ENCODE assay signal across 21 cellular contexts in genomic region chr20:63233061-63233344, GRCh38. TPM values are rescaled to one million over a fixed set of nuclear protein-coding genes. Genes with fewer than 3 reads are reported as not detected.
"Had no signal": no experiment of that assay in that cellular context is flagged by ENCODE, and none has a peak within 500 bp of the region (broad histone marks: within the 10 kb centered on the region; RNA-seq: fewer than 3 reads in every experiment).

No MANE protein-coding gene starts in this region.

- H3K79me2 ChIP-seq: parathyroid adenoma had no signal

- H3K4me1 ChIP-seq: breast epithelium, parathyroid adenoma, right lobe of liver had no signal

- H3K9ac ChIP-seq: parathyroid adenoma had no signal

- H3K27me3 ChIP-seq: right lobe of liver had no signal

- DNase-seq: activated CD4-positive, alpha-beta T cell treated with anti-CD3 and anti-CD28 coated beads, Interleukin-2, amount 50 U/mL, for 1 hour; activated CD8-positive, alpha-beta memory T cell treated with anti-CD3 and anti-CD28 coated beads, Interleukin-2, amount 50 U/mL, for 4 hours; activated naive CD4-positive, alpha-beta T cell treated with anti-CD3 and anti-CD28 coated beads for 36 hours; activated T-cell treated with anti-CD3 and anti-CD28 coated beads, Interleukin-2, amount 50 U/mL, for 4 hours; aorta; effector CD4-positive, alpha-beta T cell; left ventricle myocardium inferior; mammary epithelial cell; naive thymus-derived CD4-positive, alpha-beta T cell; right lobe of liver; small intestine; stimulated activated CD4-positive, alpha-beta T cell treated with anti-CD3 and anti-CD28 coated beads, Interleukin-4, amount 100 ng/mL, for 1 hour; stimulated activated naive CD8-positive, alpha-beta T cell treated with anti-CD3 and anti-CD28 coated beads, Interleukin-15, amount 100 ng/mL, for 72 hours had no signal

- H3K36me3 ChIP-seq: breast epithelium, gastroesophageal sphincter, heart right ventricle, left ventricle myocardium inferior, right lobe of liver had no signal

- H3K27ac ChIP-seq: breast epithelium, gastroesophageal sphincter, heart right ventricle, left ventricle myocardium inferior, parathyroid adenoma, right lobe of liver had no signal

- H3K4me3 ChIP-seq: breast epithelium, gastroesophageal sphincter, heart right ventricle, left ventricle myocardium inferior, right lobe of liver had no signal

- ATAC-seq: activated CD4-positive, CD25-positive, alpha-beta regulatory T cell treated with anti-CD3 and anti-CD28 coated beads, Interleukin-2, amount 50 U/mL, for 24 hours; activated T-cell treated with anti-CD3 and anti-CD28 coated beads, Interleukin-2, amount 50 U/mL, for 4 hours; gastroesophageal sphincter; heart right ventricle; naive thymus-derived CD4-positive, alpha-beta T cell; right lobe of liver; stimulated activated naive CD8-positive, alpha-beta T cell treated with anti-CD3 and anti-CD28 coated beads, Interleukin-15, amount 100 ng/mL, for 72 hours had no signal

- H3K9me3 ChIP-seq: breast epithelium, gastroesophageal sphincter, heart right ventricle, left ventricle myocardium inferior, right lobe of liver had no signal

- H2AFZ ChIP-seq: parathyroid adenoma had no signal

RNA-seq across cellular contexts. Expression of gene BIRC7, which starts 2.7 kb away (rescaled TPM):
- total RNA-seq: activated naive CD4-positive, alpha-beta T cell treated with anti-CD3 and anti-CD28 coated beads for 36 hours; activated T-cell treated with anti-CD3 and anti-CD28 coated beads, Interleukin-2, amount 50 U/mL, for 4 hours; aorta; gastroesophageal sphincter; mammary epithelial cell; naive thymus-derived CD4-positive, alpha-beta T cell; right lobe of liver; temporal lobe had no signal

RNA-seq across cellular contexts. Expression of gene NKAIN4, which starts 21.3 kb away (rescaled TPM):
- total RNA-seq: activated naive CD4-positive, alpha-beta T cell treated with anti-CD3 and anti-CD28 coated beads for 36 hours; activated T-cell treated with anti-CD3 and anti-CD28 coated beads, Interleukin-2, amount 50 U/mL, for 4 hours; aorta; breast epithelium; heart right ventricle; left ventricle myocardium inferior; mucosa of gallbladder; naive thymus-derived CD4-positive, alpha-beta T cell; right lobe of liver had no signal

RNA-seq across cellular contexts. Expression of gene COL20A1, which starts 60.0 kb away (rescaled TPM):
- total RNA-seq: activated T-cell treated with anti-CD3 and anti-CD28 coated beads, Interleukin-2, amount 50 U/mL, for 4 hours; breast epithelium; gastroesophageal sphincter; kidney epithelial cell; left ventricle myocardium inferior; mammary epithelial cell; right lobe of liver had no signal
